In genomic region chr1:155227261-155228095, GRCh38 we compare ENCODE assay signal across 8 cellular contexts. TPM values are rescaled to one million over a fixed set of nuclear protein-coding genes. Genes with fewer than 3 reads are reported as not detected.
DNase-seq lines count a peak whose midpoint lies in the region; ATAC-seq and TF ChIP-seq lines count a peak whose summit lies in the region.

No MANE protein-coding gene starts in this region.

- POLR2A ChIA-PET in CD4-positive, alpha-beta memory T cell (lab: Charles Lee; ENCODE audit: partially characterized antibody), result interaction anchor here (1.1 to 3.8 kb wide), 13 partner anchors 14 to 142 kb away, joined by 3 to 89 read pairs (median 7); partner anchors contain the start of genes CLK2, KRTCAP2, MTX1 and THBS3
- POLR2A ChIA-PET in activated CD4-positive, alpha-beta memory T cell treated with anti-CD3 and anti-CD28 coated beads, Interleukin-2, amount 10 ng/mL, durations not matched to agents 7 days and 5 days (lab: Charles Lee), result interaction anchor here (0.8 to 4.8 kb wide), 20 partner anchors 9 to 901 kb away, joined by 3 to 68 read pairs (median 5); partner anchors contain the start of genes CLK2, KRTCAP2, MTX1 and SCAMP3

- peaks cover 19% of the 10 kb centered on the region for H3K4me1 ChIP-seq in CD4-positive, alpha-beta memory T cell (ENCODE audit: insufficient read depth, low read length)
- H3K4me1 ChIP-seq in duodenal mucosa (ENCODE audit: control insufficient read depth in 1 of 2, insufficient read depth in 2 of 2, low read length in 2 of 2), result peaks cover 9 to 15% of the 10 kb centered on the region in 2 donors
- peaks cover 39% of the 10 kb centered on the region for H3K4me1 ChIP-seq in lower lobe of right lung

- H3K4me3 ChIP-seq in CD4-positive, alpha-beta memory T cell (ENCODE audit: low read length in 2 of 2), result peak overlapping the region; percentile 80 to 86
- H3K4me3 ChIP-seq in duodenal mucosa (ENCODE audit: low read depth in 1 of 2, low read length in 2 of 2), result peak overlapping the region; percentile 75 to 83
- H3K4me3 ChIP-seq in lower lobe of right lung, result peak overlapping the region; percentile 69

- no peaks in the 10 kb centered on the region for H3K9me3 ChIP-seq in CD4-positive, alpha-beta memory T cell (ENCODE audit: control insufficient read depth in 1 of 2, low read length in 2 of 2)
- H3K9me3 ChIP-seq in duodenal mucosa (ENCODE audit: control insufficient read depth in 1 of 2, low read length in 2 of 2) (no peaks in the 10 kb centered on the region), lower lobe of right lung (no peaks in the 10 kb centered on the region)

- peaks cover 14 to 34% (median 25%) of the 10 kb centered on the region in 4 donors for H3K4me1 Mint-ChIP-seq in CD4-positive, alpha-beta memory T cell
- H3K4me1 Mint-ChIP-seq in activated CD4-positive, alpha-beta memory T cell treated with anti-CD3 and anti-CD28 coated beads, Interleukin-2, amount 10 ng/mL, durations not matched to agents 7 days and 5 days, result peaks cover 44% of the 10 kb centered on the region

- no peak for TF ChIP-seq CTCF in lower lobe of right lung (IDR thresholded peaks at IDR 0.05)

- peak; percentile 82 for ATAC-seq in GM19455 (IDR thresholded peaks at IDR 0.05; ENCODE audit: unreplicated experiment)
- peak; percentile 99 for ATAC-seq in lower lobe of right lung

- no peaks in the 10 kb centered on the region for H3K36me3 ChIP-seq in CD4-positive, alpha-beta memory T cell (ENCODE audit: insufficient read depth, low read length)
- H3K36me3 ChIP-seq in duodenal mucosa (ENCODE audit: control insufficient read depth in 1 of 2, insufficient read depth in 2 of 2, low read length in 2 of 2) (no peaks in the 10 kb centered on the region), lower lobe of right lung (no peaks in the 10 kb centered on the region)

- peak overlapping the region; percentile 69 for H3K27ac ChIP-seq in CD4-positive, alpha-beta memory T cell (ENCODE audit: low read depth, low read length)
- peak overlapping the region; percentile 71 for H3K27ac ChIP-seq in duodenal mucosa (ENCODE audit: low read depth, low read length)
- H3K27ac ChIP-seq in lower lobe of right lung, result peak overlapping the region; percentile 86

- peak overlapping the region; percentile 73 to 84 for H3K9ac ChIP-seq in duodenal mucosa (ENCODE audit: low read depth in 1 of 2, low read length in 2 of 2)

- H3K36me3 Mint-ChIP-seq in CD4-positive, alpha-beta memory T cell, result peaks cover 0 to 9% of the 10 kb centered on the region in 2 donors
- peaks cover 17% of the 10 kb centered on the region for H3K36me3 Mint-ChIP-seq in activated CD4-positive, alpha-beta memory T cell treated with anti-CD3 and anti-CD28 coated beads, Interleukin-2, amount 10 ng/mL, durations not matched to agents 7 days and 5 days (ENCODE audit: low read depth)

- peak; percentile 94 to 99 (median 98) for DNase-seq in CD4-positive, alpha-beta memory T cell
- peak; percentile 99 for DNase-seq in HK-2 (ENCODE audit: unreplicated experiment)
- peak; percentile 99 for DNase-seq in NCI-H82 treated with DMSO at 0.1 percent for 48 hours (lab: John Stamatoyannopoulos, UW; ENCODE audit: unreplicated experiment)
- DNase-seq in activated CD4-positive, alpha-beta memory T cell treated with anti-CD3 and anti-CD28 coated beads, Interleukin-2, amount 10 ng/mL, durations not matched to agents 7 days and 5 days, result peak; percentile 100
- peak; percentile 98 for DNase-seq in lower lobe of right lung
- peak; percentile 96 to 100 (median 98) for DNase-seq in stimulated activated CD4-positive, alpha-beta T cell treated with anti-CD3 and anti-CD28 coated beads, TNF-alpha, amount 100 ng/mL, for 1 hour (ENCODE audit: low read depth in 3 of 3, low spot score in 1 of 3)

- H3K27me3 ChIP-seq in CD4-positive, alpha-beta memory T cell (ENCODE audit: insufficient read depth, low read length), result no peaks in the 10 kb centered on the region
- no peaks in the 10 kb centered on the region for H3K27me3 ChIP-seq in duodenal mucosa (ENCODE audit: control insufficient read depth in 1 of 2, insufficient read depth in 2 of 2, low read length in 2 of 2)
- no peaks in the 10 kb centered on the region for H3K27me3 ChIP-seq in lower lobe of right lung (ENCODE audit: low read depth)

- no peaks in the 10 kb centered on the region for H3K9me3 Mint-ChIP-seq in CD4-positive, alpha-beta memory T cell
- no peaks in the 10 kb centered on the region for H3K9me3 Mint-ChIP-seq in activated CD4-positive, alpha-beta memory T cell treated with anti-CD3 and anti-CD28 coated beads, Interleukin-2, amount 10 ng/mL, durations not matched to agents 7 days and 5 days

- CTCF ChIA-PET in CD4-positive, alpha-beta memory T cell (lab: Charles Lee; ENCODE audit: partially characterized antibody), result interaction anchor here (0.6 to 7.4 kb wide), 17 partner anchors 12 to 143 kb away, joined by 3 to 106 read pairs (median 5); partner anchors contain the start of genes KRTCAP2, MTX1 and THBS3
- CTCF ChIA-PET in activated CD4-positive, alpha-beta memory T cell treated with anti-CD3 and anti-CD28 coated beads, Interleukin-2, amount 10 ng/mL, durations not matched to agents 7 days and 5 days (lab: Charles Lee), result interaction anchor here (1.0 to 3.5 kb wide), 13 partner anchors 14 to 96 kb away, joined by 3 to 22 read pairs (median 10); partner anchors contain the start of genes KRTCAP2, MTX1, THBS3 and TRIM46

- H3K4me3 Mint-ChIP-seq in CD4-positive, alpha-beta memory T cell, result peak overlapping the region; percentile 78 to 93 (median 88)
- H3K4me3 Mint-ChIP-seq in activated CD4-positive, alpha-beta memory T cell treated with anti-CD3 and anti-CD28 coated beads, Interleukin-2, amount 10 ng/mL, durations not matched to agents 7 days and 5 days, result peak overlapping the region; percentile 81

- H3K27me3 Mint-ChIP-seq in CD4-positive, alpha-beta memory T cell, result no peaks in the 10 kb centered on the region
- H3K27me3 Mint-ChIP-seq in activated CD4-positive, alpha-beta memory T cell treated with anti-CD3 and anti-CD28 coated beads, Interleukin-2, amount 10 ng/mL, durations not matched to agents 7 days and 5 days, result no peaks in the 10 kb centered on the region

- intact Hi-C loops in CD4-positive, alpha-beta memory T cell (cut with micrococcal nuclease), result loop anchor here (1.0 kb wide), 2 partner anchors 17 to 33 kb away; no protein-coding TSS in a partner anchor
- intact Hi-C loops in lower lobe of right lung (cut with DNase I), result no loop called here

- peak overlapping the region; percentile 77 to 97 (median 93) for H3K27ac Mint-ChIP-seq in CD4-positive, alpha-beta memory T cell
- H3K27ac Mint-ChIP-seq in activated CD4-positive, alpha-beta memory T cell treated with anti-CD3 and anti-CD28 coated beads, Interleukin-2, amount 10 ng/mL, durations not matched to agents 7 days and 5 days, result peak overlapping the region; percentile 89

RNA-seq across cellular contexts. Expression of gene MTX1, which starts 19.0 kb away (rescaled TPM):
- 10 to 100 TPM; 17.7 to 18.2 TPM for total RNA-seq in CD4-positive, alpha-beta memory T cell
- polyA plus RNA-seq in CD4-positive, alpha-beta memory T cell, result 10 to 100 TPM; 42.5 to 65.5 TPM
- total RNA-seq in activated CD4-positive, alpha-beta memory T cell treated with anti-CD3 and anti-CD28 coated beads, Interleukin-2, amount 10 ng/mL, durations not matched to agents 7 days and 5 days, result 10 to 100 TPM; 41.2 to 43.1 TPM
- 27.9 TPM for total RNA-seq in lower lobe of right lung

RNA-seq across cellular contexts. Expression of gene THBS3, which starts 19.8 kb away (rescaled TPM):
- total RNA-seq in CD4-positive, alpha-beta memory T cell, result 10 to 100 TPM; 30.9 to 33.5 TPM
- polyA plus RNA-seq in CD4-positive, alpha-beta memory T cell, result 1 to 10 TPM; 6.1 to 6.7 TPM
- total RNA-seq in activated CD4-positive, alpha-beta memory T cell treated with anti-CD3 and anti-CD28 coated beads, Interleukin-2, amount 10 ng/mL, durations not matched to agents 7 days and 5 days, result 10 to 100 TPM; 30.7 to 32.3 TPM
- total RNA-seq in lower lobe of right lung, result 24.4 TPM

RNA-seq across cellular contexts. Expression of gene ENTREP3, which starts 27.8 kb away (rescaled TPM):
- total RNA-seq in CD4-positive, alpha-beta memory T cell, result 10 to 100 TPM; 10.5 to 12.2 TPM
- 1 to 10 TPM in 1 of 2 donors, under 1 TPM in 1; 0.50 to 1.8 TPM for polyA plus RNA-seq in CD4-positive, alpha-beta memory T cell
- 10 to 100 TPM; 26.3 to 27.3 TPM for total RNA-seq in activated CD4-positive, alpha-beta memory T cell treated with anti-CD3 and anti-CD28 coated beads, Interleukin-2, amount 10 ng/mL, durations not matched to agents 7 days and 5 days
- total RNA-seq in lower lobe of right lung, result 22.9 TPM

RNA-seq across cellular contexts. Expression of gene SCAMP3, which starts 34.7 kb away (rescaled TPM):
- total RNA-seq in CD4-positive, alpha-beta memory T cell, result 100 to 1,000 TPM in 1 of 2 experiments, 10 to 100 TPM in 1; 94.4 to 101 TPM
- polyA plus RNA-seq in CD4-positive, alpha-beta memory T cell, result 100 to 1,000 TPM; 132 to 160 TPM
- total RNA-seq in activated CD4-positive, alpha-beta memory T cell treated with anti-CD3 and anti-CD28 coated beads, Interleukin-2, amount 10 ng/mL, durations not matched to agents 7 days and 5 days, result 10 to 100 TPM; 87.5 to 91.9 TPM
- total RNA-seq in lower lobe of right lung, result 70.2 TPM

RNA-seq across cellular contexts. Expression of gene CLK2, which starts 45.8 kb away (rescaled TPM):
- 100 to 1,000 TPM; 123 to 126 TPM for total RNA-seq in CD4-positive, alpha-beta memory T cell
- polyA plus RNA-seq in CD4-positive, alpha-beta memory T cell, result 10 to 100 TPM; 11.4 to 21.5 TPM
- total RNA-seq in activated CD4-positive, alpha-beta memory T cell treated with anti-CD3 and anti-CD28 coated beads, Interleukin-2, amount 10 ng/mL, durations not matched to agents 7 days and 5 days, result 10 to 100 TPM; 78.0 to 82.0 TPM
- 51.1 TPM for total RNA-seq in lower lobe of right lung

Comparison
In these comparisons a context has a peak if more than half of its experiments do, and no peak if none do; other contexts are left out.
1. Peak in every context shown above with its lines: DNase-seq, ATAC-seq, H3K4me3 ChIP-seq and H3K27ac ChIP-seq.